ENCODE assay signal across 18 cellular contexts in the genomic region with DNA sequence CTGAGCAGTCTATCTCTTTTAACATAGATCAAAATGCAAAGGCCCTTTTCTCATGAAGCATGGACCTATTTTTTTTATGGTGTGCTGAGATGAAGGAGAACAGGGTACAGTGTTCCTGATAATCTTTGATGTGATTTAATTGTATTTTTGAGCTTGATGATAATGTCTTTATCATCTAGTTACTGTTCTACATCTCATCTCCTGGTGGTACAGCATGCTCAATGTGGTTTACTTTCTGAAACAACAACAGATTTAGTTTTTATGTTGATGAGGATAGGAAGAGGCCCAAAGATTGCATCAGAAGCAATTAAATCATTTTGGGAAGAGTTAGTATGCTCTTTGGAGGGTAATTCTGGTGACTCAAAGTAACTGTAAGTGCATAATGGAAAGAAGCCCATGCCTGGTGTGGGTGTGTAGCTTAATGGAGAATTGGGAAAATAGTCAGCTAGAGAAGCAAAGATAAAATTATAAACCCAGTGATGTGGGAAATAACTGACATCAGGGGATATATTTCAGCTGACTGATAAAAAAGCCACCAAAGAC.
A peak's percentile ranks its signal among the peaks of the same experiment; 100 is the strongest.
DNase-seq lines count a peak whose midpoint lies in the region; ATAC-seq and TF ChIP-seq lines count a peak whose summit lies in the region.
"Had no signal": no experiment of that assay in that cellular context is flagged by ENCODE, and none has a peak within 500 bp of the region (broad histone marks: within the 10 kb centered on the region; RNA-seq: fewer than 3 reads in every experiment).

No MANE protein-coding gene starts in this region.

- H3K36me3 ChIP-seq in fibroblast of lung (ENCODE audit: control insufficient read depth, insufficient read depth, low read length) (no peaks in the 10 kb centered on the region), tibial nerve (no peaks in the 10 kb centered on the region)
- H3K36me3 ChIP-seq: HAP-1 had no signal

- H4K20me1 ChIP-seq in fibroblast of lung (ENCODE audit: control insufficient read depth, extremely low read depth, insufficient read depth, low read length) = no peaks in the 10 kb centered on the region

- H3K9me3 ChIP-seq in fibroblast of lung (ENCODE audit: control insufficient read depth, insufficient read depth, low read depth, low read length) (no peaks in the 10 kb centered on the region), tibial nerve (no peaks in the 10 kb centered on the region)
- H3K9me3 ChIP-seq: A549, HAP-1 had no signal

- no peak overlapping the region for H2AFZ ChIP-seq in fibroblast of lung (ENCODE audit: low read length)
- H2AFZ ChIP-seq: GM23248 had no signal

- no peak overlapping the region for H3K4me3 Mint-ChIP-seq in chondrocyte (ENCODE audit: unreplicated experiment)

- H3K27me3 ChIP-seq in fibroblast of lung (ENCODE audit: control insufficient read depth, insufficient read depth, low read length) (no peaks in the 10 kb centered on the region), tibial nerve (no peaks in the 10 kb centered on the region)

- TF ChIP-seq POLR2A in tibial nerve (IDR thresholded peaks at IDR 0.05) = no peak

- no peak for TF ChIP-seq EP300 in tibial nerve (IDR thresholded peaks at IDR 0.05)

- H3K4me1 ChIP-seq in fibroblast of lung (ENCODE audit: control insufficient read depth, extremely low read depth, insufficient read depth, low read length) (no peaks in the 10 kb centered on the region), tibial nerve (no peaks in the 10 kb centered on the region)
- H3K4me1 ChIP-seq: A549, HAP-1 had no signal

- H3K36me3 Mint-ChIP-seq in chondrocyte (ENCODE audit: low read depth) = no peaks in the 10 kb centered on the region

- H3K9ac ChIP-seq in fibroblast of lung (ENCODE audit: insufficient read depth, low read length) = no peak overlapping the region
- H3K9ac ChIP-seq: GM23248 had no signal

- H3K27me3 Mint-ChIP-seq in chondrocyte (ENCODE audit: low read depth) = peaks cover 2% of the 10 kb centered on the region

- H3K27ac ChIP-seq in fibroblast of lung (ENCODE audit: insufficient read depth, low read length) = no peak overlapping the region
- H3K27ac ChIP-seq in tibial nerve = no peak overlapping the region
- H3K27ac ChIP-seq: A549, C4-2B, GM23248 had no signal

- peak overlapping the region in 1 of 4 experiments; percentile 13 for H3K4me3 ChIP-seq in fibroblast of lung (replicated peaks in 1 of 4; ENCODE audit: control extremely low read depth in 1 of 4, insufficient read depth in 1 of 4, low read depth in 3 of 4, low read length in 4 of 4)
- no peak overlapping the region for H3K4me3 ChIP-seq in tibial nerve
- H3K4me3 ChIP-seq: A549, GM23248, HAP-1, K562 had no signal

- H3K4me2 ChIP-seq in fibroblast of lung (ENCODE audit: extremely low read depth, insufficient read depth, low read length) = no peak overlapping the region
- H3K4me2 ChIP-seq: A549 had no signal

- DNase-seq in EH (ENCODE audit: low read depth) (peak; percentile 82), NCI-H226 (peak; percentile 53), fibroblast of lung (ENCODE audit: low read depth in 2 of 2) (peak; percentile 59 to 66), stromal cell of bone marrow (ENCODE audit: low read depth) (peak; percentile 17), tibial nerve (ENCODE audit: low spot score in 2 of 2) (no peak), chondrocyte (ENCODE audit: low spot score) (no peak)
- DNase-seq: DMS79, GM23248, NCI-H187, NCI-H2107, NCI-H510A treated with DMSO at 0.1 percent for 48 hours, NCI-H774, RPMI8226 had no signal

- no peak for ATAC-seq in GM21360 (IDR thresholded peaks at IDR 0.05; ENCODE audit: unreplicated experiment)
- ATAC-seq: A549, K562 had no signal

- TF ChIP-seq CTCF in fibroblast of lung (conservative IDR thresholded peaks at IDR 0.05 in 1 of 2, IDR thresholded peaks at IDR 0.05 in 1 of 2; ENCODE audit: low read depth in 1 of 2, low read length in 2 of 2) (no peak), tibial nerve (IDR thresholded peaks at IDR 0.05) (no peak), chondrocyte (IDR thresholded peaks at IDR 0.05) (no peak)

- H3K4me1 Mint-ChIP-seq in chondrocyte (ENCODE audit: low read depth) = peaks cover 10% of the 10 kb centered on the region

- H3K9me3 Mint-ChIP-seq in chondrocyte (ENCODE audit: low read depth) = peaks cover 14% of the 10 kb centered on the region

- H3K27ac Mint-ChIP-seq in chondrocyte (ENCODE audit: unreplicated experiment) = no peak overlapping the region

- no peaks in the 10 kb centered on the region for H3K79me2 ChIP-seq in fibroblast of lung (ENCODE audit: control insufficient read depth, insufficient read depth, low read length)

Comparison
In these comparisons a context has a peak if more than half of its experiments do, and no peak if none do; other contexts are left out.
1. DNase-seq: peak in EH (single experiment), NCI-H226 (single experiment), fibroblast of lung (2 of 2) and stromal cell of bone marrow (single experiment); none in tibial nerve (0 of 2) and chondrocyte (single experiment).